2 cellular contexts compared by ENCODE assay signal in the genomic region with DNA sequence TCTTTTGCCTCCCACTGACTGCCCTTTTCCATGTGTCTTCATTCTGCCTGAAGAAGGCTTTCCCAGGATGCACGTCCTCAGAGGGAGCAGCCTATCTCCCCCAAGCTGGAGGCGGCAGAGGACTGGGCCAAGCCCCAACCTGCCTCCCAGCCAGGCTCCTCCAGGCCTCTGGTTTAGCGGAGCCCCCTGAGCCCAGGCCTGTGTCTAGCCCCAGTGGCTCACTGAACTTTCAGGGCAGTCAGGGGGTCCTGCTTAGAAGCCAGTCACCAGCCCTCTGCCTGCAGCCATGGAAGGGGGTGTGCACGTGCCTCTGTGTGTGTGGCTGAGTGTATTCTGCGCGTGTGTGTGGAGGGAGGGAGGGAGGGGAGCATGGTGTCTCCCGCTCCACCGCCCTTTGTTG.
TF ChIP-seq lines count a peak whose summit lies in the region.

No MANE protein-coding gene starts in this region.

TF ChIP-seq in HepG2, 621 proteins besides CTCF, POLR2A, EP300 and RAD21:
- TF ChIP-seq, protein P1, sequence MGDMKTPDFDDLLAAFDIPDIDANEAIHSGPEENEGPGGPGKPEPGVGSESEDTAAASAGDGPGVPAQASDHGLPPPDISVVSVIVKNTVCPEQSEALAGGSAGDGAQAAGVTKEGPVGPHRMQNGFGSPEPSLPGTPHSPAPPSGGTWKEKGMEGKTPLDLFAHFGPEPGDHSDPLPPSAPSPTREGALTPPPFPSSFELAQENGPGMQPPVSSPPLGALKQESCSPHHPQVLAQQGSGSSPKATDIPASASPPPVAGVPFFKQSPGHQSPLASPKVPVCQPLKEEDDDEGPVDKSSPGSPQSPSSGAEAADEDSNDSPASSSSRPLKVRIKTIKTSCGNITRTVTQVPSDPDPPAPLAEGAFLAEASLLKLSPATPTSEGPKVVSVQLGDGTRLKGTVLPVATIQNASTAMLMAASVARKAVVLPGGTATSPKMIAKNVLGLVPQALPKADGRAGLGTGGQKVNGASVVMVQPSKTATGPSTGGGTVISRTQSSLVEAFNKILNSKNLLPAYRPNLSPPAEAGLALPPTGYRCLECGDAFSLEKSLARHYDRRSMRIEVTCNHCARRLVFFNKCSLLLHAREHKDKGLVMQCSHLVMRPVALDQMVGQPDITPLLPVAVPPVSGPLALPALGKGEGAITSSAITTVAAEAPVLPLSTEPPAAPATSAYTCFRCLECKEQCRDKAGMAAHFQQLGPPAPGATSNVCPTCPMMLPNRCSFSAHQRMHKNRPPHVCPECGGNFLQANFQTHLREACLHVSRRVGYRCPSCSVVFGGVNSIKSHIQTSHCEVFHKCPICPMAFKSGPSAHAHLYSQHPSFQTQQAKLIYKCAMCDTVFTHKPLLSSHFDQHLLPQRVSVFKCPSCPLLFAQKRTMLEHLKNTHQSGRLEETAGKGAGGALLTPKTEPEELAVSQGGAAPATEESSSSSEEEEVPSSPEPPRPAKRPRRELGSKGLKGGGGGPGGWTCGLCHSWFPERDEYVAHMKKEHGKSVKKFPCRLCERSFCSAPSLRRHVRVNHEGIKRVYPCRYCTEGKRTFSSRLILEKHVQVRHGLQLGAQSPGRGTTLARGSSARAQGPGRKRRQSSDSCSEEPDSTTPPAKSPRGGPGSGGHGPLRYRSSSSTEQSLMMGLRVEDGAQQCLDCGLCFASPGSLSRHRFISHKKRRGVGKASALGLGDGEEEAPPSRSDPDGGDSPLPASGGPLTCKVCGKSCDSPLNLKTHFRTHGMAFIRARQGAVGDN (CRISPR knock-in tag; IDR thresholded peaks at IDR 0.05): peak; percentile 48
- TF ChIP-seq SMAD3 (CRISPR knock-in tag; IDR thresholded peaks at IDR 0.05) (no peak), ZBTB38 (CRISPR knock-in tag; IDR thresholded peaks at IDR 0.05) (peak; percentile 46; the same call in 1 of the 2 replicates), SALL1 (CRISPR knock-in tag; IDR thresholded peaks at IDR 0.05) (0 out of 2 replicates have a peak, but pooled peaks have one; percentile 25)

TF ChIP-seq in WTC11, 78 proteins besides CTCF, POLR2A, EP300 and RAD21:
- TF ChIP-seq NR3C1 (CRISPR knock-in tag; conservative IDR thresholded peaks at IDR 0.05; ENCODE audit: low read depth): no peak
- no peak for TF ChIP-seq TEAD4 (CRISPR knock-in tag; IDR thresholded peaks at IDR 0.05)
- no peak for TF ChIP-seq ZNF263 (CRISPR knock-in tag; IDR thresholded peaks at IDR 0.05; ENCODE audit: low read depth)
- no peak for TF ChIP-seq ZNF121 (CRISPR knock-in tag; IDR thresholded peaks at IDR 0.05)
- TF ChIP-seq NFE2L1 (CRISPR knock-in tag; IDR thresholded peaks at IDR 0.05): no peak
- TF ChIP-seq SOX15 (CRISPR knock-in tag; IDR thresholded peaks at IDR 0.05): no peak
- TF ChIP-seq, protein P2, sequence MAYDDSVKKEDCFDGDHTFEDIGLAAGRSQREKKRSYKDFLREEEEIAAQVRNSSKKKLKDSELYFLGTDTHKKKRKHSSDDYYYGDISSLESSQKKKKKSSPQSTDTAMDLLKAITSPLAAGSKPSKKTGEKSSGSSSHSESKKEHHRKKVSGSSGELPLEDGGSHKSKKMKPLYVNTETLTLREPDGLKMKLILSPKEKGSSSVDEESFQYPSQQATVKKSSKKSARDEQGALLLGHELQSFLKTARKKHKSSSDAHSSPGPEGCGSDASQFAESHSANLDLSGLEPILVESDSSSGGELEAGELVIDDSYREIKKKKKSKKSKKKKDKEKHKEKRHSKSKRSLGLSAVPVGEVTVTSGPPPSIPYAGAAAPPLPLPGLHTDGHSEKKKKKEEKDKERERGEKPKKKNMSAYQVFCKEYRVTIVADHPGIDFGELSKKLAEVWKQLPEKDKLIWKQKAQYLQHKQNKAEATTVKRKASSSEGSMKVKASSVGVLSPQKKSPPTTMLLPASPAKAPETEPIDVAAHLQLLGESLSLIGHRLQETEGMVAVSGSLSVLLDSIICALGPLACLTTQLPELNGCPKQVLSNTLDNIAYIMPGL (CRISPR knock-in tag; IDR thresholded peaks at IDR 0.05): no peak
- no peak for TF ChIP-seq NR2C2 (CRISPR knock-in tag; IDR thresholded peaks at IDR 0.05)
- TF ChIP-seq, protein P3, sequence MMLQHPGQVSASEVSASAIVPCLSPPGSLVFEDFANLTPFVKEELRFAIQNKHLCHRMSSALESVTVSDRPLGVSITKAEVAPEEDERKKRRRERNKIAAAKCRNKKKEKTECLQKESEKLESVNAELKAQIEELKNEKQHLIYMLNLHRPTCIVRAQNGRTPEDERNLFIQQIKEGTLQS (CRISPR knock-in tag; conservative IDR thresholded peaks at IDR 0.05): no peak
- TF ChIP-seq, protein P4, sequence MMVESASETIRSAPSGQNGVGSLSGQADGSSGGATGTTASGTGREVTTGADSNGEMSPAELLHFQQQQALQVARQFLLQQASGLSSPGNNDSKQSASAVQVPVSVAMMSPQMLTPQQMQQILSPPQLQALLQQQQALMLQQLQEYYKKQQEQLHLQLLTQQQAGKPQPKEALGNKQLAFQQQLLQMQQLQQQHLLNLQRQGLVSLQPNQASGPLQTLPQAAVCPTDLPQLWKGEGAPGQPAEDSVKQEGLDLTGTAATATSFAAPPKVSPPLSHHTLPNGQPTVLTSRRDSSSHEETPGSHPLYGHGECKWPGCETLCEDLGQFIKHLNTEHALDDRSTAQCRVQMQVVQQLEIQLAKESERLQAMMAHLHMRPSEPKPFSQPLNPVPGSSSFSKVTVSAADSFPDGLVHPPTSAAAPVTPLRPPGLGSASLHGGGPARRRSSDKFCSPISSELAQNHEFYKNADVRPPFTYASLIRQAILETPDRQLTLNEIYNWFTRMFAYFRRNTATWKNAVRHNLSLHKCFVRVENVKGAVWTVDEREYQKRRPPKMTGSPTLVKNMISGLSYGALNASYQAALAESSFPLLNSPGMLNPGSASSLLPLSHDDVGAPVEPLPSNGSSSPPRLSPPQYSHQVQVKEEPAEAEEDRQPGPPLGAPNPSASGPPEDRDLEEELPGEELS (CRISPR knock-in tag; IDR thresholded peaks at IDR 0.05): no peak
- TF ChIP-seq ZNF219 (CRISPR knock-in tag; IDR thresholded peaks at IDR 0.05; ENCODE audit: borderline replicate concordance): no peak
- TF ChIP-seq ESRRA (CRISPR knock-in tag; IDR thresholded peaks at IDR 0.05; ENCODE audit: borderline replicate concordance): no peak
- TF ChIP-seq ZNF138 (CRISPR knock-in tag; conservative IDR thresholded peaks at IDR 0.05): no peak
